ENCODE assay signal across 16 cellular contexts in the genomic region with DNA sequence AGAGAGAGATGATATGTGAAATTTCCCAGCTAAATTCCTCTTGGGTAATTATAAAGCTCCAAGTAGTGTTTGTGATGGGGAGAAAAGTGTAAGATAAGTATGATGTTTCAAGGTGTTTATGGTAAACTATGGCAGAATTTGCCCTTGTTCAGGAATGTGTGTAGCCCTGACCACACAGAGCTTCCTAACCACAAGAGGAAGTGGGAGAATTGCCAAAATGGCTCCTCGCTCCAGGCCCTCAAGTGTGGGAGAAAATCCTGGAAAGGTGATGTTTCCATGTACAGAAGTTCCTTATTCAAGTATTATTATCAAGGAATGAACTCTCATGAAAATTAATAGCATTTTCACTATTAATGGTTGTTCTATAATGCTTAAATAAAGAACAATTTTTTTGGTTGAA.
DNase-seq lines count a peak whose midpoint lies in the region; ATAC-seq and TF ChIP-seq lines count a peak whose summit lies in the region.
"Had no signal": no experiment of that assay in that cellular context is flagged by ENCODE, and none has a peak within 500 bp of the region (broad histone marks: within the 10 kb centered on the region; RNA-seq: fewer than 3 reads in every experiment).

No MANE protein-coding gene starts in this region.

- H3K4me1 ChIP-seq in SJCRH30 = no peaks in the 10 kb centered on the region
- H3K4me1 ChIP-seq: BLaER1 treated with 17β-estradiol and CSF1 and Interleukin-3, amounts not matched to agents 10 nM and 100 nM had no signal

- no peak for TF ChIP-seq CTCF in fibroblast of pulmonary artery (IDR thresholded peaks at IDR 0.05; ENCODE audit: low read length, missing control alignments)

- no peak for ATAC-seq in GM21529 (IDR thresholded peaks at IDR 0.05; ENCODE audit: unreplicated experiment)
- ATAC-seq: GM23338 had no signal

- H3K4me3 ChIP-seq in SJCRH30 (no peak overlapping the region), fibroblast of pulmonary artery (replicated peaks; ENCODE audit: low read depth, low read length) (no peak overlapping the region)
- H3K4me3 ChIP-seq: BLaER1 treated with 17β-estradiol and CSF1 and Interleukin-3, amounts not matched to agents 10 nM and 100 nM; GM23338 had no signal

- H3K27me3 ChIP-seq in SJCRH30 = no peaks in the 10 kb centered on the region
- H3K27me3 ChIP-seq: BLaER1 treated with 17β-estradiol and CSF1 and Interleukin-3, amounts not matched to agents 10 nM and 100 nM had no signal

- H3K36me3 ChIP-seq in SJCRH30 = no peaks in the 10 kb centered on the region
- H3K36me3 ChIP-seq: BLaER1 treated with 17β-estradiol and CSF1 and Interleukin-3, amounts not matched to agents 10 nM and 100 nM had no signal

- DNase-seq in EH (ENCODE audit: low read depth) = peak; percentile 10
- DNase-seq in HT1080 (ENCODE audit: low read depth) = peak; percentile 52
- peak; percentile 19 to 54 for DNase-seq in SJCRH30
- DNase-seq in fibroblast of pulmonary artery (ENCODE audit: low read depth) = peak; percentile 3
- no peak for DNase-seq in NCI-H69 (lab: John Stamatoyannopoulos, UW)
- no peak for DNase-seq in SKM-1 (lab: John Stamatoyannopoulos, UW; ENCODE audit: unreplicated experiment)
- no peak for DNase-seq in activated effector memory CD4-positive, alpha-beta T cell treated with anti-CD3 and anti-CD28 coated beads, Interleukin-2, amount 50 U/mL, for 16 hours
- DNase-seq: ACHN; CD4-positive, CD25-positive, alpha-beta regulatory T cell; DMS53; GDM1; H9; IMR-90 had no signal

- H3K9me3 ChIP-seq in SJCRH30 (replicated peaks) = no peaks in the 10 kb centered on the region

- no peak overlapping the region for H3K27ac ChIP-seq in SJCRH30
- H3K27ac ChIP-seq: BLaER1 treated with 17β-estradiol and CSF1 and Interleukin-3, amounts not matched to agents 10 nM and 100 nM had no signal

Comparison
In these comparisons a context has a peak if more than half of its experiments do, and no peak if none do; other contexts are left out.
1. DNase-seq: peak in EH (single experiment), HT1080 (single experiment), SJCRH30 (2 of 2) and fibroblast of pulmonary artery (single experiment); none in NCI-H69 (single experiment), SKM-1 (single experiment) and activated effector memory CD4-positive, alpha-beta T cell treated with anti-CD3 and anti-CD28 coated beads, Interleukin-2, amount 50 U/mL, for 16 hours (single experiment).